19 cellular contexts compared by ENCODE assay signal in genomic region chr12:79988368-79988767, GRCh38. TPM values are rescaled to one million over a fixed set of nuclear protein-coding genes. Genes with fewer than 3 reads are reported as not detected.
DNase-seq lines count a peak whose midpoint lies in the region; ATAC-seq and TF ChIP-seq lines count a peak whose summit lies in the region.
"Had no signal": no experiment of that assay in that cellular context is flagged by ENCODE, and none has a peak within 500 bp of the region (broad histone marks: within the 10 kb centered on the region; RNA-seq: fewer than 3 reads in every experiment).

No MANE protein-coding gene starts in this region.

- H3K9me3 ChIP-seq in GM23248 (ENCODE audit: low read depth) (no peaks in the 10 kb centered on the region), smooth muscle cell (replicated peaks; ENCODE audit: low read depth) (no peaks in the 10 kb centered on the region)
- H3K9me3 ChIP-seq: adrenal gland, psoas muscle, spleen had no signal

- H4K20me1 ChIP-seq in GM23248 (ENCODE audit: insufficient read depth) (no peaks in the 10 kb centered on the region), smooth muscle cell (ENCODE audit: low read depth) (no peaks in the 10 kb centered on the region)

- no peaks in the 10 kb centered on the region for H3K36me3 Mint-ChIP-seq in activated naive CD4-positive, alpha-beta T cell treated with anti-CD3 and anti-CD28 coated beads, Interleukin-2, amount 50 U/mL, for 72 hours
- H3K36me3 Mint-ChIP-seq: mesothelial cell of epicardium, WTC11 had no signal

- no peak for ATAC-seq in activated naive CD4-positive, alpha-beta T cell treated with anti-CD3 and anti-CD28 coated beads, Interleukin-2, amount 50 U/mL, for 72 hours
- no peak for ATAC-seq in GM18907 (IDR thresholded peaks at IDR 0.05; ENCODE audit: unreplicated experiment)
- ATAC-seq: psoas muscle, T-helper 17 cell, WTC11 had no signal

- H3K27me3 ChIP-seq in GM23248 (replicated peaks; ENCODE audit: insufficient read depth): no peaks in the 10 kb centered on the region
- no peaks in the 10 kb centered on the region for H3K27me3 ChIP-seq in smooth muscle cell (ENCODE audit: low read depth)
- H3K27me3 ChIP-seq: adrenal gland, spleen had no signal

- H3K36me3 ChIP-seq in GM23248 (ENCODE audit: low read depth) (no peaks in the 10 kb centered on the region), smooth muscle cell (ENCODE audit: low read depth) (no peaks in the 10 kb centered on the region)
- H3K36me3 ChIP-seq: adrenal gland, spleen had no signal

- H3K9me2 ChIP-seq in GM23248 (ENCODE audit: insufficient read depth): no peaks in the 10 kb centered on the region

- H3K79me2 ChIP-seq in GM23248 (ENCODE audit: insufficient read depth): no peaks in the 10 kb centered on the region
- H3K79me2 ChIP-seq in smooth muscle cell (ENCODE audit: low read depth): no peaks in the 10 kb centered on the region

- H3K4me3 ChIP-seq in GM23248 (peak overlapping the region; percentile 36), fibroblast of pulmonary artery (replicated peaks; ENCODE audit: low read depth, low read length) (no peak overlapping the region), smooth muscle cell (no peak overlapping the region)
- H3K4me3 ChIP-seq: adrenal gland, psoas muscle, spleen had no signal

- H3K4me1 ChIP-seq in GM23248 (ENCODE audit: insufficient read depth) (peaks cover 42% of the 10 kb centered on the region), smooth muscle cell (ENCODE audit: low read depth) (peaks cover 17% of the 10 kb centered on the region)
- H3K4me1 ChIP-seq: adrenal gland, psoas muscle, spleen had no signal

- no peaks in the 10 kb centered on the region for H3K9me3 Mint-ChIP-seq in activated naive CD4-positive, alpha-beta T cell treated with anti-CD3 and anti-CD28 coated beads, Interleukin-2, amount 50 U/mL, for 72 hours
- H3K9me3 Mint-ChIP-seq: mesothelial cell of epicardium, nephron progenitor cell, WTC11 had no signal

- H3K9ac ChIP-seq in GM23248 (peak overlapping the region; percentile 37), smooth muscle cell (ENCODE audit: low read depth) (no peak overlapping the region)

- in situ Hi-C loops in GM23248 (cut with MboI): no loop called here

- peak; percentile 81 for DNase-seq in GM23248
- DNase-seq in RPMI7951 (ENCODE audit: low read depth): peak; percentile 33
- peak; percentile 24 for DNase-seq in fibroblast of pulmonary artery (ENCODE audit: low read depth)
- DNase-seq in smooth muscle cell (lab: John Stamatoyannopoulos, UW; ENCODE audit: unreplicated experiment): no peak
- DNase-seq in activated naive CD4-positive, alpha-beta T cell treated with anti-CD3 and anti-CD28 coated beads, Interleukin-2, amount 50 U/mL, for 72 hours (ENCODE audit: low spot score in 2 of 2): no peak
- DNase-seq in glomerular visceral epithelial cell (ENCODE audit: extremely low spot score): no peak
- DNase-seq: activated CD8-positive, alpha-beta memory T cell treated with anti-CD3 and anti-CD28 coated beads for 24 hours; adrenal gland; NCI-H187; NCI-H446; nephron progenitor cell; psoas muscle; SHP77; spleen; T-helper 17 cell had no signal

- H2AFZ ChIP-seq in GM23248 (no peak overlapping the region), smooth muscle cell (ENCODE audit: low read depth) (no peak overlapping the region)

- H3K4me2 ChIP-seq in GM23248 (ENCODE audit: unreplicated experiment) (peak overlapping the region; percentile 78), smooth muscle cell (peak overlapping the region; percentile 37)

- peak overlapping the region; percentile 70 for H3K27ac ChIP-seq in GM23248
- no peak overlapping the region for H3K27ac ChIP-seq in smooth muscle cell (ENCODE audit: low read depth)
- H3K27ac ChIP-seq: adrenal gland, C4-2B, psoas muscle, spleen had no signal

- H3K27ac Mint-ChIP-seq in activated naive CD4-positive, alpha-beta T cell treated with anti-CD3 and anti-CD28 coated beads, Interleukin-2, amount 50 U/mL, for 72 hours: no peak overlapping the region
- H3K27ac Mint-ChIP-seq: mesothelial cell of epicardium, nephron progenitor cell, T-helper 17 cell, WTC11 had no signal

- peaks cover 38% of the 10 kb centered on the region for H3F3A ChIP-seq in GM23248 (ENCODE audit: insufficient read depth)
- H3F3A ChIP-seq in smooth muscle cell (ENCODE audit: low read depth): peaks cover 11% of the 10 kb centered on the region

- TF ChIP-seq CTCF in fibroblast of pulmonary artery (IDR thresholded peaks at IDR 0.05; ENCODE audit: low read length, missing control alignments) (no peak), smooth muscle cell (IDR thresholded peaks at IDR 0.05; ENCODE audit: borderline replicate concordance, insufficient read depth, poor library complexity, severe bottlenecking) (no peak)

RNA-seq across cellular contexts. Expression of gene PPP1R12A, which starts 53.5 kb away (rescaled TPM):
- total RNA-seq in GM23248 (2014; rRNA removed; shearing (Covaris generic)): 88.8 and 91.1 TPM in 2 replicates
- 129 and 144 TPM in 2 replicates for polyA plus RNA-seq in GM23248 (2016; fragmentation: Nextera tagmentation; extraction: Ambion mirVana)
- 37.1 and 47.5 TPM in 2 replicates for total RNA-seq in RPMI7951 (2014; rRNA removed; shearing (Covaris generic))
- total RNA-seq in smooth muscle cell: 98.7 and 120 TPM in 2 replicates
- polyA plus RNA-seq in smooth muscle cell: 102 and 105 TPM in 2 replicates
- 10 to 100 TPM; 66.6 to 73.7 TPM for total RNA-seq in activated naive CD4-positive, alpha-beta T cell treated with anti-CD3 and anti-CD28 coated beads, Interleukin-2, amount 50 U/mL, for 72 hours

Comparison
In these comparisons a context has a peak if more than half of its experiments do, and no peak if none do; other contexts are left out.
1. DNase-seq: peak in GM23248 (single experiment), RPMI7951 (single experiment) and fibroblast of pulmonary artery (single experiment); none in smooth muscle cell (single experiment), activated naive CD4-positive, alpha-beta T cell treated with anti-CD3 and anti-CD28 coated beads, Interleukin-2, amount 50 U/mL, for 72 hours (0 of 2) and glomerular visceral epithelial cell (single experiment).